8 cellular contexts compared by ENCODE assay signal in genomic region chr17:40345161-40346034, GRCh38. TPM values are rescaled to one million over a fixed set of nuclear protein-coding genes. Genes with fewer than 3 reads are reported as not detected.
DNase-seq lines count a peak whose midpoint lies in the region; ATAC-seq and TF ChIP-seq lines count a peak whose summit lies in the region.

No MANE protein-coding gene starts in this region.

- peaks cover 0 to 22% (median 20%) of the 10 kb centered on the region in 4 donors for H3K36me3 ChIP-seq in esophagus muscularis mucosa

- DNase-seq in AG10803 (ENCODE audit: low read depth): peak; percentile 66
- peak; percentile 83 for DNase-seq in HT-29 (ENCODE audit: low spot score)
- DNase-seq in WTC11 (ENCODE audit: low spot score): peak; percentile 85
- DNase-seq in esophagus muscularis mucosa (ENCODE audit: extremely low spot score): no peak
- DNase-seq in myocyte (ENCODE audit: low read depth): peak; percentile 83
- DNase-seq in NCI-H1930 (lab: John Stamatoyannopoulos, UW): no peak

- ATAC-seq in WTC11 (peak; percentile 36), GM18520 (IDR thresholded peaks at IDR 0.05; ENCODE audit: unreplicated experiment) (no peak), HG02973 (IDR thresholded peaks at IDR 0.05; ENCODE audit: unreplicated experiment) (no peak)

- no peaks in the 10 kb centered on the region for H3K9me3 Mint-ChIP-seq in WTC11

- H3K4me3 ChIP-seq in AG10803 (ENCODE audit: low read length) (peak overlapping the region; percentile 82), esophagus muscularis mucosa (peak overlapping the region; percentile 87 to 97 (median 92))

- WGBS in esophagus muscularis mucosa: 0% methylated on average over 10 of the region's 45 CpGs

- intact Hi-C loops in esophagus muscularis mucosa (cut with DNase I): no loop called here

- TF ChIP-seq EP300 in esophagus muscularis mucosa (IDR thresholded peaks at IDR 0.05): no peak

- H3K27me3 ChIP-seq in esophagus muscularis mucosa: no peaks in the 10 kb centered on the region

- peaks cover 66 to 87% (median 84%) of the 10 kb centered on the region in 4 donors for H3K4me1 ChIP-seq in esophagus muscularis mucosa

- TF ChIP-seq POLR2A in esophagus muscularis mucosa (IDR thresholded peaks at IDR 0.05; ENCODE audit: low read depth): no peak

- H3K36me3 Mint-ChIP-seq in WTC11: peaks cover 6% of the 10 kb centered on the region; the same call in 1 of the 2 replicates

- H3K27me3 Mint-ChIP-seq in WTC11 (ENCODE audit: low read depth): peaks cover 59% of the 10 kb centered on the region

- H3K27ac ChIP-seq in esophagus muscularis mucosa (replicated peaks in 1 of 4): peak overlapping the region; percentile 96 to 98 (median 96)

- peaks cover 69% of the 10 kb centered on the region for H3K4me1 Mint-ChIP-seq in WTC11

- CTCF ChIA-PET in WTC11 (lab: Charles Lee): interaction anchor here (0.9 to 5.0 kb wide), 17 partner anchors 9 to 280 kb away, joined by 3 to 56 read pairs (median 7); partner anchors contain the start of genes RARA and WIPF2

- POLR2A ChIA-PET in WTC11 (lab: Charles Lee): interaction anchor here (1.0 to 2.7 kb wide), 6 partner anchors 9 to 127 kb away, joined by 3 to 10 read pairs (median 8); partner anchors contain the start of gene RARA

- no peak overlapping the region for H3K27ac Mint-ChIP-seq in WTC11

- H3K9me3 ChIP-seq in esophagus muscularis mucosa: no peaks in the 10 kb centered on the region

- no peak for TF ChIP-seq CTCF in AG10803 (conservative IDR thresholded peaks at IDR 0.05; ENCODE audit: low read length)
- TF ChIP-seq CTCF in WTC11 (IDR thresholded peaks at IDR 0.05): no peak
- no peak for TF ChIP-seq CTCF in esophagus muscularis mucosa (IDR thresholded peaks at IDR 0.05)

- H3K4me3 Mint-ChIP-seq in WTC11: peak overlapping the region; percentile 76

TF ChIP-seq in WTC11, 78 proteins besides CTCF, POLR2A, EP300 and RAD21 (continues in another document):
- TF ChIP-seq E2F5 (CRISPR knock-in tag; IDR thresholded peaks at IDR 0.05): peak; percentile 39; the same call in 1 of the 2 replicates
- TF ChIP-seq ZMAT4 (CRISPR knock-in tag; IDR thresholded peaks at IDR 0.05): no peak
- TF ChIP-seq OVOL2 (CRISPR knock-in tag; IDR thresholded peaks at IDR 0.05; ENCODE audit: borderline replicate concordance): no peak
- no peak for TF ChIP-seq GRHL2 (CRISPR knock-in tag; IDR thresholded peaks at IDR 0.05; ENCODE audit: insufficient replicate concordance, severe bottlenecking)
- no peak for TF ChIP-seq NFE2L1 (CRISPR knock-in tag; IDR thresholded peaks at IDR 0.05)
- no peak for TF ChIP-seq ZNF317 (CRISPR knock-in tag; IDR thresholded peaks at IDR 0.05; ENCODE audit: borderline replicate concordance, low read depth)
- TF ChIP-seq ARID4B (CRISPR knock-in tag; IDR thresholded peaks at IDR 0.05; ENCODE audit: borderline replicate concordance): peak; percentile 49; the same call in 1 of the 2 replicates
- TF ChIP-seq ZBTB43 (CRISPR knock-in tag; IDR thresholded peaks at IDR 0.05): no peak
- no peak for TF ChIP-seq IRF2 (CRISPR knock-in tag; IDR thresholded peaks at IDR 0.05; ENCODE audit: borderline replicate concordance, low read depth)
- peak; percentile 52; the same call in 1 of the 2 replicates for TF ChIP-seq ETV6 (CRISPR knock-in tag; IDR thresholded peaks at IDR 0.05)
- no peak for TF ChIP-seq FOXP4 (CRISPR knock-in tag; IDR thresholded peaks at IDR 0.05)
- TF ChIP-seq FOXK1 (CRISPR knock-in tag; IDR thresholded peaks at IDR 0.05): no peak
- TF ChIP-seq ZSCAN18 (CRISPR knock-in tag; IDR thresholded peaks at IDR 0.05): no peak

RNA-seq across cellular contexts. Expression of gene GJD3, which starts 19.1 kb away (rescaled TPM):
- total RNA-seq in HT-29 (2014; rRNA removed; shearing (Covaris generic)): not detected in 2 replicates
- 1.4 to 2.3 TPM (median 2.0 TPM) in 3 replicates for total RNA-seq in WTC11 (2021)
- under 1 TPM in 2 of 4 donors, not detected in 2; 0.40 to 0.50 TPM for total RNA-seq in esophagus muscularis mucosa
- total RNA-seq in myocyte: not detected in 2 replicates
- polyA plus RNA-seq in myocyte (2012): 0.90 TPM

RNA-seq across cellular contexts. Expression of gene RARA, which starts 36.4 kb away (rescaled TPM):
- 40.0 and 44.5 TPM in 2 replicates for total RNA-seq in HT-29 (2014; rRNA removed; shearing (Covaris generic))
- total RNA-seq in WTC11 (2021) (14.3 to 20.7 TPM (median 15.8 TPM) in 3 replicates), esophagus muscularis mucosa (10 to 100 TPM; 26.2 to 53.5 (median 52.2) TPM), myocyte (37.2 and 39.2 TPM in 2 replicates)
- polyA plus RNA-seq in myocyte (2012): 72.7 TPM

RNA-seq across cellular contexts. Expression of gene CDC6, which starts 57.7 kb away (rescaled TPM):
- 36.2 and 39.8 TPM in 2 replicates for total RNA-seq in HT-29 (2014; rRNA removed; shearing (Covaris generic))
- total RNA-seq in WTC11 (2021) (85.9 to 125 TPM (median 87.9 TPM) in 3 replicates), esophagus muscularis mucosa (under 1 TPM; 0.32 to 0.83 (median 0.44) TPM), myocyte (2.6 and 3.8 TPM in 2 replicates)
- polyA plus RNA-seq in myocyte (2012): 2.9 TPM

Comparison
In these comparisons a context has a peak if more than half of its experiments do, and no peak if none do; other contexts are left out.
1. DNase-seq: peak in AG10803 (single experiment), HT-29 (single experiment), WTC11 (single experiment) and myocyte (single experiment); none in esophagus muscularis mucosa (single experiment) and NCI-H1930 (0 of 2).